In the genomic region with DNA sequence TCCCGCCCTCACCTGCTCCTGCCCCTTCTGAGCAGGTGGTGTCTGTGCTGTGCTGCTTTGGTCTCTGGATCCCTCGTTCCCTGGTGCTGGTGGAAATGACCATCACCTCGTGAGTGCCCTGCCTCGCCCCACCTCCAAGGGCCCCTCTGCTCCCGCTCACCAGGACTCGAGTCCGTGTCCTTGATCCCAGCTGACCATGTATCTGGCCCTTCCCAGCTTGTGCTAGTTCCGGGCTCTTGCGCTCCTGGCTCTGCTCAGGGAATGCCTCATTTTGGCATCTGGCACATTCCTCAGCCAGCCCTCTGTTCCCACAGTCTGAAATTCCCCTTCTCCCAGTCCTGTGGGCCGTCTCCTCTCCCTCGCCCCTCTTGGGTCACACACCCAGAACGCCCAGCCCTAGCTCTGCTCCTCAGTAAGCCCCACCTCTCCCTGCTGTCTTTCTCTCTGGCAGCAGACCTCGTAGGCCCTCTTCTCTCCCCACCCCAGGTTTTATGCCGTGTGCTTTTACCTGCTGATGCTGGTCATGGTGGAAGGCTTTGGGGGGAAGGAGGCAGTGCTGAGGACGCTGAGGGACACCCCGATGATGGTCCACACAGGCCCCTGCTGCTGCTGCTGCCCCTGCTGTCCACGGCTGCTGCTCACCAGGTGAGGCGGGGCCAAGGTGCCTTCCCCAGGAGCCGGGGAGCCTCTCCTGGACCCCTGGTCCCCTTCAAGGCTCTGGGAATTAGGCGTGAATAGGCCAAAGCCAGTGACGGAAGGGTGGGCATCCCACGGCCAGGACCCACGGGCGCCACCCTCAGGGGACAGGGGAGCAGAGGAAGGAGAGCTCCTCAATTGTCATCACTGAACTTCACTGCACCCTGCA, we compare ENCODE assay signal across 1 cellular context.
TF ChIP-seq lines count a peak whose summit lies in the region.

No MANE protein-coding gene starts in this region.

TF ChIP-seq in HepG2, 621 proteins besides CTCF, POLR2A, EP300 and RAD21 (continued from another document and continues in another):
- TF ChIP-seq, protein P1, sequence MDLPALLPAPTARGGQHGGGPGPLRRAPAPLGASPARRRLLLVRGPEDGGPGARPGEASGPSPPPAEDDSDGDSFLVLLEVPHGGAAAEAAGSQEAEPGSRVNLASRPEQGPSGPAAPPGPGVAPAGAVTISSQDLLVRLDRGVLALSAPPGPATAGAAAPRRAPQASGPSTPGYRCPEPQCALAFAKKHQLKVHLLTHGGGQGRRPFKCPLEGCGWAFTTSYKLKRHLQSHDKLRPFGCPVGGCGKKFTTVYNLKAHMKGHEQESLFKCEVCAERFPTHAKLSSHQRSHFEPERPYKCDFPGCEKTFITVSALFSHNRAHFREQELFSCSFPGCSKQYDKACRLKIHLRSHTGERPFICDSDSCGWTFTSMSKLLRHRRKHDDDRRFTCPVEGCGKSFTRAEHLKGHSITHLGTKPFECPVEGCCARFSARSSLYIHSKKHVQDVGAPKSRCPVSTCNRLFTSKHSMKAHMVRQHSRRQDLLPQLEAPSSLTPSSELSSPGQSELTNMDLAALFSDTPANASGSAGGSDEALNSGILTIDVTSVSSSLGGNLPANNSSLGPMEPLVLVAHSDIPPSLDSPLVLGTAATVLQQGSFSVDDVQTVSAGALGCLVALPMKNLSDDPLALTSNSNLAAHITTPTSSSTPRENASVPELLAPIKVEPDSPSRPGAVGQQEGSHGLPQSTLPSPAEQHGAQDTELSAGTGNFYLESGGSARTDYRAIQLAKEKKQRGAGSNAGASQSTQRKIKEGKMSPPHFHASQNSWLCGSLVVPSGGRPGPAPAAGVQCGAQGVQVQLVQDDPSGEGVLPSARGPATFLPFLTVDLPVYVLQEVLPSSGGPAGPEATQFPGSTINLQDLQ (CRISPR knock-in tag; IDR thresholded peaks at IDR 0.05), result no peak
- peak; percentile 76; the same call in 1 of the 2 replicates for TF ChIP-seq KAT7 (CRISPR knock-in tag; IDR thresholded peaks at IDR 0.05; ENCODE audit: borderline replicate concordance)
- TF ChIP-seq ZNF225 (CRISPR knock-in tag; IDR thresholded peaks at IDR 0.05), result no peak
- peak; percentile 60 for TF ChIP-seq BORCS8-MEF2B (CRISPR knock-in tag; IDR thresholded peaks at IDR 0.05)
- peak; percentile 86 for TF ChIP-seq ZNF605 (CRISPR knock-in tag; IDR thresholded peaks at IDR 0.05)
- TF ChIP-seq, protein P2, sequence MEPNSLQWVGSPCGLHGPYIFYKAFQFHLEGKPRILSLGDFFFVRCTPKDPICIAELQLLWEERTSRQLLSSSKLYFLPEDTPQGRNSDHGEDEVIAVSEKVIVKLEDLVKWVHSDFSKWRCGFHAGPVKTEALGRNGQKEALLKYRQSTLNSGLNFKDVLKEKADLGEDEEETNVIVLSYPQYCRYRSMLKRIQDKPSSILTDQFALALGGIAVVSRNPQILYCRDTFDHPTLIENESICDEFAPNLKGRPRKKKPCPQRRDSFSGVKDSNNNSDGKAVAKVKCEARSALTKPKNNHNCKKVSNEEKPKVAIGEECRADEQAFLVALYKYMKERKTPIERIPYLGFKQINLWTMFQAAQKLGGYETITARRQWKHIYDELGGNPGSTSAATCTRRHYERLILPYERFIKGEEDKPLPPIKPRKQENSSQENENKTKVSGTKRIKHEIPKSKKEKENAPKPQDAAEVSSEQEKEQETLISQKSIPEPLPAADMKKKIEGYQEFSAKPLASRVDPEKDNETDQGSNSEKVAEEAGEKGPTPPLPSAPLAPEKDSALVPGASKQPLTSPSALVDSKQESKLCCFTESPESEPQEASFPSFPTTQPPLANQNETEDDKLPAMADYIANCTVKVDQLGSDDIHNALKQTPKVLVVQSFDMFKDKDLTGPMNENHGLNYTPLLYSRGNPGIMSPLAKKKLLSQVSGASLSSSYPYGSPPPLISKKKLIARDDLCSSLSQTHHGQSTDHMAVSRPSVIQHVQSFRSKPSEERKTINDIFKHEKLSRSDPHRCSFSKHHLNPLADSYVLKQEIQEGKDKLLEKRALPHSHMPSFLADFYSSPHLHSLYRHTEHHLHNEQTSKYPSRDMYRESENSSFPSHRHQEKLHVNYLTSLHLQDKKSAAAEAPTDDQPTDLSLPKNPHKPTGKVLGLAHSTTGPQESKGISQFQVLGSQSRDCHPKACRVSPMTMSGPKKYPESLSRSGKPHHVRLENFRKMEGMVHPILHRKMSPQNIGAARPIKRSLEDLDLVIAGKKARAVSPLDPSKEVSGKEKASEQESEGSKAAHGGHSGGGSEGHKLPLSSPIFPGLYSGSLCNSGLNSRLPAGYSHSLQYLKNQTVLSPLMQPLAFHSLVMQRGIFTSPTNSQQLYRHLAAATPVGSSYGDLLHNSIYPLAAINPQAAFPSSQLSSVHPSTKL (CRISPR knock-in tag; IDR thresholded peaks at IDR 0.05), result peak; percentile 74
- TF ChIP-seq, protein P3, sequence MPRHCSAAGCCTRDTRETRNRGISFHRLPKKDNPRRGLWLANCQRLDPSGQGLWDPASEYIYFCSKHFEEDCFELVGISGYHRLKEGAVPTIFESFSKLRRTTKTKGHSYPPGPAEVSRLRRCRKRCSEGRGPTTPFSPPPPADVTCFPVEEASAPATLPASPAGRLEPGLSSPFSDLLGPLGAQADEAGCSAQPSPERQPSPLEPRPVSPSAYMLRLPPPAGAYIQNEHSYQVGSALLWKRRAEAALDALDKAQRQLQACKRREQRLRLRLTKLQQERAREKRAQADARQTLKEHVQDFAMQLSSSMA (CRISPR knock-in tag; IDR thresholded peaks at IDR 0.05), result no peak
- no peak for TF ChIP-seq SIN3B (IDR thresholded peaks at IDR 0.05; ENCODE audit: low read length)
- 0 out of 2 replicates have a peak, but pooled peaks have one; percentile 13 for TF ChIP-seq KLF11 (CRISPR knock-in tag; IDR thresholded peaks at IDR 0.05)
- TF ChIP-seq MNT (IDR thresholded peaks at IDR 0.05), result no peak
- TF ChIP-seq ZBTB42 (CRISPR knock-in tag; IDR thresholded peaks at IDR 0.05), result no peak
- no peak for TF ChIP-seq SNAPC2 (CRISPR knock-in tag; IDR thresholded peaks at IDR 0.05)
- TF ChIP-seq ASH2L (IDR thresholded peaks at IDR 0.05; ENCODE audit: insufficient read length, low read depth, low read length), result no peak
- TF ChIP-seq, protein P4, sequence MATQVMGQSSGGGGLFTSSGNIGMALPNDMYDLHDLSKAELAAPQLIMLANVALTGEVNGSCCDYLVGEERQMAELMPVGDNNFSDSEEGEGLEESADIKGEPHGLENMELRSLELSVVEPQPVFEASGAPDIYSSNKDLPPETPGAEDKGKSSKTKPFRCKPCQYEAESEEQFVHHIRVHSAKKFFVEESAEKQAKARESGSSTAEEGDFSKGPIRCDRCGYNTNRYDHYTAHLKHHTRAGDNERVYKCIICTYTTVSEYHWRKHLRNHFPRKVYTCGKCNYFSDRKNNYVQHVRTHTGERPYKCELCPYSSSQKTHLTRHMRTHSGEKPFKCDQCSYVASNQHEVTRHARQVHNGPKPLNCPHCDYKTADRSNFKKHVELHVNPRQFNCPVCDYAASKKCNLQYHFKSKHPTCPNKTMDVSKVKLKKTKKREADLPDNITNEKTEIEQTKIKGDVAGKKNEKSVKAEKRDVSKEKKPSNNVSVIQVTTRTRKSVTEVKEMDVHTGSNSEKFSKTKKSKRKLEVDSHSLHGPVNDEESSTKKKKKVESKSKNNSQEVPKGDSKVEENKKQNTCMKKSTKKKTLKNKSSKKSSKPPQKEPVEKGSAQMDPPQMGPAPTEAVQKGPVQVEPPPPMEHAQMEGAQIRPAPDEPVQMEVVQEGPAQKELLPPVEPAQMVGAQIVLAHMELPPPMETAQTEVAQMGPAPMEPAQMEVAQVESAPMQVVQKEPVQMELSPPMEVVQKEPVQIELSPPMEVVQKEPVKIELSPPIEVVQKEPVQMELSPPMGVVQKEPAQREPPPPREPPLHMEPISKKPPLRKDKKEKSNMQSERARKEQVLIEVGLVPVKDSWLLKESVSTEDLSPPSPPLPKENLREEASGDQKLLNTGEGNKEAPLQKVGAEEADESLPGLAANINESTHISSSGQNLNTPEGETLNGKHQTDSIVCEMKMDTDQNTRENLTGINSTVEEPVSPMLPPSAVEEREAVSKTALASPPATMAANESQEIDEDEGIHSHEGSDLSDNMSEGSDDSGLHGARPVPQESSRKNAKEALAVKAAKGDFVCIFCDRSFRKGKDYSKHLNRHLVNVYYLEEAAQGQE (IDR thresholded peaks at IDR 0.05; ENCODE audit: borderline replicate concordance in 1 of 2, low read depth in 1 of 2, low read length in 2 of 2), result no peak
- TF ChIP-seq ZNF562 (CRISPR knock-in tag; IDR thresholded peaks at IDR 0.05; ENCODE audit: borderline replicate concordance), result no peak
- TF ChIP-seq NFATC3 (CRISPR knock-in tag; IDR thresholded peaks at IDR 0.05), result no peak
- TF ChIP-seq ZNF460 (CRISPR knock-in tag; IDR thresholded peaks at IDR 0.05; ENCODE audit: borderline replicate concordance), result no peak; the same call in 1 of the 2 replicates
- TF ChIP-seq ZNF567 (CRISPR knock-in tag; IDR thresholded peaks at IDR 0.05; ENCODE audit: borderline replicate concordance), result 0 out of 2 replicates have a peak, but pooled peaks have one; percentile 38
- no peak for TF ChIP-seq YEATS2 (CRISPR knock-in tag; IDR thresholded peaks at IDR 0.05; ENCODE audit: borderline replicate concordance)
- no peak for TF ChIP-seq ZNF367 (CRISPR knock-in tag; IDR thresholded peaks at IDR 0.05; ENCODE audit: borderline replicate concordance)
- TF ChIP-seq ZNF333 (CRISPR knock-in tag; IDR thresholded peaks at IDR 0.05; ENCODE audit: borderline replicate concordance), result no peak
- TF ChIP-seq ZNF691 (CRISPR knock-in tag; IDR thresholded peaks at IDR 0.05; ENCODE audit: borderline replicate concordance, low read depth), result peak; percentile 78; the same call in 1 of the 2 replicates
- no peak for TF ChIP-seq CERS6 (CRISPR knock-in tag; IDR thresholded peaks at IDR 0.05)
- 0 out of 2 replicates have a peak, but pooled peaks have one; percentile 28 for TF ChIP-seq IRX3 (CRISPR knock-in tag; IDR thresholded peaks at IDR 0.05; ENCODE audit: borderline replicate concordance, low read depth)
- no peak for TF ChIP-seq ETV6 (CRISPR knock-in tag; conservative IDR thresholded peaks at IDR 0.05)
- TF ChIP-seq, protein P5, sequence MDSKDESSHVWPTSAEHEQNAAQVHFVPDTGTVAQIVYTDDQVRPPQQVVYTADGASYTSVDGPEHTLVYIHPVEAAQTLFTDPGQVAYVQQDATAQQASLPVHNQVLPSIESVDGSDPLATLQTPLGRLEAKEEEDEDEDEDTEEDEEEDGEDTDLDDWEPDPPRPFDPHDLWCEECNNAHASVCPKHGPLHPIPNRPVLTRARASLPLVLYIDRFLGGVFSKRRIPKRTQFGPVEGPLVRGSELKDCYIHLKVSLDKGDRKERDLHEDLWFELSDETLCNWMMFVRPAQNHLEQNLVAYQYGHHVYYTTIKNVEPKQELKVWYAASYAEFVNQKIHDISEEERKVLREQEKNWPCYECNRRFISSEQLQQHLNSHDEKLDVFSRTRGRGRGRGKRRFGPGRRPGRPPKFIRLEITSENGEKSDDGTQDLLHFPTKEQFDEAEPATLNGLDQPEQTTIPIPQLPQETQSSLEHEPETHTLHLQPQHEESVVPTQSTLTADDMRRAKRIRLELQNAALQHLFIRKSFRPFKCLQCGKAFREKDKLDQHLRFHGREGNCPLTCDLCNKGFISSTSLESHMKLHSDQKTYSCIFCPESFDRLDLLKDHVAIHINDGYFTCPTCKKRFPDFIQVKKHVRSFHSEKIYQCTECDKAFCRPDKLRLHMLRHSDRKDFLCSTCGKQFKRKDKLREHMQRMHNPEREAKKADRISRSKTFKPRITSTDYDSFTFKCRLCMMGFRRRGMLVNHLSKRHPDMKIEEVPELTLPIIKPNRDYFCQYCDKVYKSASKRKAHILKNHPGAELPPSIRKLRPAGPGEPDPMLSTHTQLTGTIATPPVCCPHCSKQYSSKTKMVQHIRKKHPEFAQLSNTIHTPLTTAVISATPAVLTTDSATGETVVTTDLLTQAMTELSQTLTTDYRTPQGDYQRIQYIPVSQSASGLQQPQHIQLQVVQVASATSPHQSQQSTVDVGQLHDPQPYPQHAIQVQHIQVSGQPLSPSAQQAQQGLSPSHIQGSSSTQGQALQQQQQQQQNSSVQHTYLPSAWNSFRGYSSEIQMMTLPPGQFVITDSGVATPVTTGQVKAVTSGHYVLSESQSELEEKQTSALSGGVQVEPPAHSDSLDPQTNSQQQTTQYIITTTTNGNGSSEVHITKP (CRISPR knock-in tag; IDR thresholded peaks at IDR 0.05; ENCODE audit: low read depth), result no peak
- peak; percentile 84 for TF ChIP-seq ZMYM2 (CRISPR knock-in tag; IDR thresholded peaks at IDR 0.05)
- TF ChIP-seq, protein P6, sequence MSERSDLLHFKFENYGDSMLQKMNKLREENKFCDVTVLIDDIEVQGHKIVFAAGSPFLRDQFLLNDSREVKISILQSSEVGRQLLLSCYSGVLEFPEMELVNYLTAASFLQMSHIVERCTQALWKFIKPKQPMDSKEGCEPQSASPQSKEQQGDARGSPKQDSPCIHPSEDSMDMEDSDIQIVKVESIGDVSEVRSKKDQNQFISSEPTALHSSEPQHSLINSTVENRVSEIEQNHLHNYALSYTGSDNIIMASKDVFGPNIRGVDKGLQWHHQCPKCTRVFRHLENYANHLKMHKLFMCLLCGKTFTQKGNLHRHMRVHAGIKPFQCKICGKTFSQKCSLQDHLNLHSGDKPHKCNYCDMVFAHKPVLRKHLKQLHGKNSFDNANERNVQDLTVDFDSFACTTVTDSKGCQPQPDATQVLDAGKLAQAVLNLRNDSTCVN (CRISPR knock-in tag; IDR thresholded peaks at IDR 0.05; ENCODE audit: borderline replicate concordance), result no peak
- TF ChIP-seq KDM4B (CRISPR knock-in tag; IDR thresholded peaks at IDR 0.05), result no peak
